1 cellular context compared by ENCODE assay signal in genomic region chr1:32336963-32337675, GRCh38.
TF ChIP-seq lines count a peak whose summit lies in the region.

No MANE protein-coding gene starts in this region.

TF ChIP-seq in WTC11, 78 proteins besides CTCF, POLR2A, EP300 and RAD21 (continued from another document):
- TF ChIP-seq ZNF425 (CRISPR knock-in tag; conservative IDR thresholded peaks at IDR 0.05) = no peak
